ENCODE assay signal across 20 cellular contexts in the genomic region with DNA sequence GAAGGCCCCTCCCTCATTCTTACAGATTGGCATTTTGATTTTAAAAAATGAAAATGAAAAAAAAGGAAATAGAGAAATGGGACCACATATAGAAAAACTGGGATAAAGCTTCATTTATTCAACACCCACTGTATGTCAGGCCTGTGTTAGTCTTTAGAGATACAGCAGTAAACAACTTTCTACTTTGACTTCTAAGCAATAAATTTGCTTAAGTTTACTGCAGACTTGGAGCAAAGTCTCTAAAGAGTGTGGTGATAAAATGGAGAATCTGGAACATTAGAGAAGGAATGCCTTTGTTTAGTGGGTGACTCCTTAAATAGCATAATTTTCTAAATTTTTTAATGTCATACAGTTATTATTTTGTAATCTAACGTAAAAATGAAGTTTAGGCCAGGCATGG.
"Had no signal": no experiment of that assay in that cellular context is flagged by ENCODE, and none has a peak within 500 bp of the region (broad histone marks: within the 10 kb centered on the region; RNA-seq: fewer than 3 reads in every experiment).

No MANE protein-coding gene starts in this region.

- H3K27ac ChIP-seq: brain microvascular endothelial cell, esophagus muscularis mucosa, gastrocnemius medialis, ovary, psoas muscle, right lobe of liver had no signal

- H3K36me3 Mint-ChIP-seq: activated naive CD4-positive, alpha-beta T cell treated with anti-CD3 and anti-CD28 coated beads, Interleukin-2, amount 50 U/mL, for 72 hours; natural killer cell; WTC11 had no signal

- H3K4me3 Mint-ChIP-seq: natural killer cell; T-helper 2 cell treated with Interferon-gamma antibody and Interleukin-4, amounts not matched to agents 5 μg/mL and 100 μg/mL, for 36 hours; WTC11 had no signal

- H3K27me3 ChIP-seq: brain microvascular endothelial cell, esophagus muscularis mucosa, gastrocnemius medialis, ovary, right lobe of liver had no signal

- H3K4me1 ChIP-seq: gastrocnemius medialis, psoas muscle, right lobe of liver had no signal

- H3K36me3 ChIP-seq: brain microvascular endothelial cell, esophagus muscularis mucosa, gastrocnemius medialis, ovary, right lobe of liver had no signal

- H3K27ac Mint-ChIP-seq: activated naive CD4-positive, alpha-beta T cell treated with anti-CD3 and anti-CD28 coated beads, Interleukin-2, amount 50 U/mL, for 72 hours; natural killer cell; T-helper 2 cell treated with Interferon-gamma antibody and Interleukin-4, amounts not matched to agents 5 μg/mL and 100 μg/mL, for 36 hours; WTC11 had no signal

- DNase-seq: activated T-cell treated with anti-CD3 and anti-CD28 coated beads, Interleukin-2, amount 50 U/mL, for 1 hour; aorta; brain microvascular endothelial cell; caudate nucleus; effector memory CD4-positive, alpha-beta T cell; gastrocnemius medialis; islet precursor cell; left cardiac atrium; natural killer cell; ovary; psoas muscle; right lobe of liver; stimulated activated CD4-positive, alpha-beta T cell treated with anti-CD3 and anti-CD28 coated beads, Interleukin-1b, Interleukin-23, amount 100 ng/mL, for 48 hours; trophoblast cell had no signal

- H3K4me1 Mint-ChIP-seq: natural killer cell had no signal

- H3K9me3 Mint-ChIP-seq: activated naive CD4-positive, alpha-beta T cell treated with anti-CD3 and anti-CD28 coated beads, Interleukin-2, amount 50 U/mL, for 72 hours; natural killer cell; T-helper 2 cell treated with Interferon-gamma antibody and Interleukin-4, amounts not matched to agents 5 μg/mL and 100 μg/mL, for 36 hours; WTC11 had no signal

- H3K9me3 ChIP-seq: esophagus muscularis mucosa, gastrocnemius medialis, ovary, psoas muscle, right lobe of liver had no signal

- ATAC-seq: activated naive CD4-positive, alpha-beta T cell treated with anti-CD3 and anti-CD28 coated beads, Interleukin-2, amount 50 U/mL, for 72 hours; gastrocnemius medialis; left cardiac atrium; natural killer cell; psoas muscle; SK-N-SH treated with all-trans-retinoic acid at 6 μM for 48 hours; WTC11 had no signal

- H3K4me3 ChIP-seq: esophagus muscularis mucosa, gastrocnemius medialis, ovary, psoas muscle, right lobe of liver, skin epidermis had no signal
